Comparison of ENCODE assay signal across 8 cellular contexts in the genomic region with DNA sequence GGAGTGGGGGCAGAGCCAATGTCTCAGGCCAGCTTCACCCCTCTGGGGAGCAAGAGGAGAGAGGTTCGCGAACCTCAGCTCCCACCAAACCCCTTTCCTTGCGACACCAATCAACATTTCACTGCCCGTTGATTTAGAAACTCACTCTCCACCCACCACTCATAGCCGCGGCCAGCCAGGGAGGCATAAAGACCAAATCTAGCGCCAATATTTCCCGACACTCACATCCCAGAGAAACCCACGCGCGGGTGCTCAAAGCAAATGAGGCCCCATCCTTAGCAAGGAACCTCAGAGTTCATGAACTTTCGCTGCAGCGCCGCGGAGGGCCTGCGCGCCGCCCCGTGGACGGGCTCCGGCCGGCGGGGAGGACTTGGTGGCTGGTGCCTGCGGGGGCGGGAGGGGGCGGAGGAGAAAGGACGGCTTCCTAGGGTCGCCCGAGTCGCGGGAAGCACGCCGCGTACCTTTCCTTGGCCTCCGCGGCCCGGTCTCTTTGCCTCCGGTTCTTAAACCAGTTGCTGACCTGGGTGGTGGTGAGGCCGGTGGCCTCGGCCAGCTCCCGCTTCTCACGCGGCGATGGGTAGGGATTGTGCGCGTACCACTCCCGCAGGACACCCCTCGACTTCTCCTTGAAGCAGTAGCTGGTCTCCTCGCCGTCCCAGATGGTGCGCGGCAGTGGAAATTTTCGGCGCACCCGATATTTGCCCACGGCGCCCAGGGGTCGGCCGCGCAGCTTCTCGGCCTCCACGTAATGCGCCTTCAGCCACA. TPM values are rescaled to one million over a fixed set of nuclear protein-coding genes. Genes with fewer than 3 reads are reported as not detected.
DNase-seq lines count a peak whose midpoint lies in the region; ATAC-seq and TF ChIP-seq lines count a peak whose summit lies in the region.

No MANE protein-coding gene starts in this region.

- WGBS in mesodermal cell (ENCODE audit: insufficient coverage in 2 of 2), 2 experiments = 1% methylated on average over 40 to 47 of the region's 63 CpGs

- peak overlapping the region in 3 of 5 experiments; percentile 80 to 91 (median 80) for H3K27ac Mint-ChIP-seq in brain

- H3K36me3 Mint-ChIP-seq in brain = peaks cover 40% of the 10 kb centered on the region

- no peak for ATAC-seq in GM18870 (IDR thresholded peaks at IDR 0.05; ENCODE audit: unreplicated experiment)

- H3K36me3 ChIP-seq in HEK293 (ENCODE audit: control insufficient read depth in 2 of 2, insufficient read depth in 1 of 2, low read length in 2 of 2) (peaks cover 13 to 26% of the 10 kb centered on the region in 2 experiments), mesodermal cell (ENCODE audit: control insufficient read depth, insufficient read depth, low read length) (no peaks in the 10 kb centered on the region)

- DNase-seq in AG09309 (ENCODE audit: low read depth) (no peak), foreskin melanocyte (no peak), NK-92 (lab: John Stamatoyannopoulos, UW; ENCODE audit: unreplicated experiment) (no peak)
- no peak for DNase-seq in stimulated activated naive CD4-positive, alpha-beta T cell treated with Interleukin-2 at 50 U/mL for 16 hours (lab: John Stamatoyannopoulos, UW)

- H3K9me3 ChIP-seq in HEK293 (ENCODE audit: control insufficient read depth, insufficient read depth, low read depth, low read length) (no peaks in the 10 kb centered on the region), mesodermal cell (ENCODE audit: control insufficient read depth, low read length) (no peaks in the 10 kb centered on the region)

- H3K27ac ChIP-seq in HEK293 (ENCODE audit: extremely low read depth, low read depth, low read length) = peak overlapping the region; percentile 97
- no peak overlapping the region for H3K27ac ChIP-seq in mesodermal cell (ENCODE audit: low read depth, low read length, severe bottlenecking)

- CTCF ChIA-PET in HEK293 (lab: Yijun Ruan, JAX) = interaction anchor here (0.6 to 1.5 kb wide), 4 partner anchors 14 to 605 kb away, joined by 3 read pairs; no protein-coding TSS in a partner anchor

- peaks cover 0 to 3% (median 0%) of the 10 kb centered on the region in 5 experiments for H3K9me3 Mint-ChIP-seq in brain

- peaks cover 100% of the 10 kb centered on the region for H3K27me3 Mint-ChIP-seq in brain

- POLR2A ChIA-PET in HEK293 (lab: Yijun Ruan, JAX) = interaction anchor here (0.9 to 3.8 kb wide), 5 partner anchors 11 to 333 kb away, joined by 3 to 62 read pairs (median 4); partner anchors contain the start of genes SIX4, SLC38A6 and TRMT5

- H3K4me1 ChIP-seq in HEK293 (ENCODE audit: control insufficient read depth, insufficient read depth, low read length) (peaks cover 43% of the 10 kb centered on the region), mesodermal cell (ENCODE audit: control insufficient read depth, insufficient read depth, low read length, poor library complexity, severe bottlenecking) (peaks cover 11% of the 10 kb centered on the region)

- peak overlapping the region; percentile 69 to 96 (median 84) for H3K4me3 Mint-ChIP-seq in brain

- H3K4me1 Mint-ChIP-seq in brain = peaks cover 45% of the 10 kb centered on the region

- H3K4me3 ChIP-seq in AG09309 (ENCODE audit: control insufficient read depth, low read depth, low read length) = peak overlapping the region; percentile 81
- H3K4me3 ChIP-seq in HEK293 (ENCODE audit: low read depth, low read length) = peak overlapping the region; percentile 72
- peak overlapping the region; percentile 30 for H3K4me3 ChIP-seq in mesodermal cell (ENCODE audit: extremely low read depth, insufficient read depth, low read length, poor library complexity, severe bottlenecking)

- TF ChIP-seq CTCF in AG09309 (IDR thresholded peaks at IDR 0.05; ENCODE audit: control insufficient read depth, insufficient read depth, low read depth, low read length, missing control alignments) = no peak
- TF ChIP-seq CTCF in HEK293 (tag by site-specific recombination; IDR thresholded peaks at IDR 0.05) = peak; percentile 49; the same call in 1 of the 2 replicates
- no peak for TF ChIP-seq CTCF in brain (conservative IDR thresholded peaks at IDR 0.05)

TF ChIP-seq in HEK293, 187 proteins besides CTCF, POLR2A, EP300 and RAD21 (continues in another document):
- peak; percentile 19 for TF ChIP-seq GLIS1 (tag by site-specific recombination; IDR thresholded peaks at IDR 0.05)
- TF ChIP-seq ZBTB26 (tag by site-specific recombination; optimal IDR thresholded peaks at IDR 0.05) = peak; percentile 66
- TF ChIP-seq ZIC2 (tag by site-specific recombination; IDR thresholded peaks at IDR 0.05) = no peak
- TF ChIP-seq ZBTB21 (tag by site-specific recombination; IDR thresholded peaks at IDR 0.05) = no peak
- TF ChIP-seq TCF7L2 (IDR thresholded peaks at IDR 0.05; ENCODE audit: borderline replicate concordance, low read depth, low read length) = no peak
- TF ChIP-seq KLF16 (tag by site-specific recombination; IDR thresholded peaks at IDR 0.05) = 0 out of 2 replicates have a peak, but pooled peaks have one; percentile 18
- peak; percentile 49; the same call in 1 of the 2 replicates for TF ChIP-seq ZNF76 (tag by site-specific recombination; IDR thresholded peaks at IDR 0.05; ENCODE audit: borderline replicate concordance, low read depth)
- TF ChIP-seq ZNF548 (tag by site-specific recombination; IDR thresholded peaks at IDR 0.05) = no peak
- TF ChIP-seq, protein P1, sequence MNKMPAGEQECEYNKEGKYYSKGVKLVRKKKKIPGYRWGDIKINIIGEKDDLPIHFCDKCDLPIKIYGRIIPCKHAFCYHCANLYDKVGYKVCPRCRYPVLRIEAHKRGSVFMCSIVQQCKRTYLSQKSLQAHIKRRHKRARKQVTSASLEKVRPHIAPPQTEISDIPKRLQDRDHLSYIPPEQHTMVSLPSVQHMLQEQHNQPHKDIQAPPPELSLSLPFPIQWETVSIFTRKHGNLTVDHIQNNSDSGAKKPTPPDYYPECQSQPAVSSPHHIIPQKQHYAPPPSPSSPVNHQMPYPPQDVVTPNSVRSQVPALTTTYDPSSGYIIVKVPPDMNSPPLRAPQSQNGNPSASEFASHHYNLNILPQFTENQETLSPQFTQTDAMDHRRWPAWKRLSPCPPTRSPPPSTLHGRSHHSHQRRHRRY (tag by site-specific recombination; IDR thresholded peaks at IDR 0.05) = no peak
- TF ChIP-seq, protein P2, sequence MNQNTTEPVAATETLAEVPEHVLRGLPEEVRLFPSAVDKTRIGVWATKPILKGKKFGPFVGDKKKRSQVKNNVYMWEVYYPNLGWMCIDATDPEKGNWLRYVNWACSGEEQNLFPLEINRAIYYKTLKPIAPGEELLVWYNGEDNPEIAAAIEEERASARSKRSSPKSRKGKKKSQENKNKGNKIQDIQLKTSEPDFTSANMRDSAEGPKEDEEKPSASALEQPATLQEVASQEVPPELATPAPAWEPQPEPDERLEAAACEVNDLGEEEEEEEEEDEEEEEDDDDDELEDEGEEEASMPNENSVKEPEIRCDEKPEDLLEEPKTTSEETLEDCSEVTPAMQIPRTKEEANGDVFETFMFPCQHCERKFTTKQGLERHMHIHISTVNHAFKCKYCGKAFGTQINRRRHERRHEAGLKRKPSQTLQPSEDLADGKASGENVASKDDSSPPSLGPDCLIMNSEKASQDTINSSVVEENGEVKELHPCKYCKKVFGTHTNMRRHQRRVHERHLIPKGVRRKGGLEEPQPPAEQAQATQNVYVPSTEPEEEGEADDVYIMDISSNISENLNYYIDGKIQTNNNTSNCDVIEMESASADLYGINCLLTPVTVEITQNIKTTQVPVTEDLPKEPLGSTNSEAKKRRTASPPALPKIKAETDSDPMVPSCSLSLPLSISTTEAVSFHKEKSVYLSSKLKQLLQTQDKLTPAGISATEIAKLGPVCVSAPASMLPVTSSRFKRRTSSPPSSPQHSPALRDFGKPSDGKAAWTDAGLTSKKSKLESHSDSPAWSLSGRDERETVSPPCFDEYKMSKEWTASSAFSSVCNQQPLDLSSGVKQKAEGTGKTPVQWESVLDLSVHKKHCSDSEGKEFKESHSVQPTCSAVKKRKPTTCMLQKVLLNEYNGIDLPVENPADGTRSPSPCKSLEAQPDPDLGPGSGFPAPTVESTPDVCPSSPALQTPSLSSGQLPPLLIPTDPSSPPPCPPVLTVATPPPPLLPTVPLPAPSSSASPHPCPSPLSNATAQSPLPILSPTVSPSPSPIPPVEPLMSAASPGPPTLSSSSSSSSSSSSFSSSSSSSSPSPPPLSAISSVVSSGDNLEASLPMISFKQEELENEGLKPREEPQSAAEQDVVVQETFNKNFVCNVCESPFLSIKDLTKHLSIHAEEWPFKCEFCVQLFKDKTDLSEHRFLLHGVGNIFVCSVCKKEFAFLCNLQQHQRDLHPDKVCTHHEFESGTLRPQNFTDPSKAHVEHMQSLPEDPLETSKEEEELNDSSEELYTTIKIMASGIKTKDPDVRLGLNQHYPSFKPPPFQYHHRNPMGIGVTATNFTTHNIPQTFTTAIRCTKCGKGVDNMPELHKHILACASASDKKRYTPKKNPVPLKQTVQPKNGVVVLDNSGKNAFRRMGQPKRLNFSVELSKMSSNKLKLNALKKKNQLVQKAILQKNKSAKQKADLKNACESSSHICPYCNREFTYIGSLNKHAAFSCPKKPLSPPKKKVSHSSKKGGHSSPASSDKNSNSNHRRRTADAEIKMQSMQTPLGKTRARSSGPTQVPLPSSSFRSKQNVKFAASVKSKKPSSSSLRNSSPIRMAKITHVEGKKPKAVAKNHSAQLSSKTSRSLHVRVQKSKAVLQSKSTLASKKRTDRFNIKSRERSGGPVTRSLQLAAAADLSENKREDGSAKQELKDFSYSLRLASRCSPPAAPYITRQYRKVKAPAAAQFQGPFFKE (tag by site-specific recombination; IDR thresholded peaks at IDR 0.05; ENCODE audit: borderline replicate concordance) = no peak
- no peak for TF ChIP-seq KLF8 (tag by site-specific recombination; IDR thresholded peaks at IDR 0.05)

RNA-seq across cellular contexts. Expression of gene SIX1, which starts 0.9 kb away (rescaled TPM):
- polyA plus RNA-seq in brain (ENCODE audit: insufficient read depth, low read depth, low replicate concordance) = 68.4 TPM
- polyA plus RNA-seq in mesodermal cell (2013, experiment 1 of 2) = 0.66 TPM
- polyA plus RNA-seq in mesodermal cell (2013, experiment 2 of 2) = 0.46 TPM

Comparison
In these comparisons a context has a peak if more than half of its experiments do, and no peak if none do; other contexts are left out.
1. H3K4me3 ChIP-seq: peak in every context shown above with its lines; median percentile 81 in AG09309; 72 in HEK293; 30 in mesodermal cell.